In genomic region chr17:35046740-35047283, GRCh38 we compare ENCODE assay signal across 8 cellular contexts. TPM values are rescaled to one million over a fixed set of nuclear protein-coding genes. Genes with fewer than 3 reads are reported as not detected.
DNase-seq lines count a peak whose midpoint lies in the region; ATAC-seq and TF ChIP-seq lines count a peak whose summit lies in the region.

No MANE protein-coding gene starts in this region.

- H3K4me3 ChIP-seq in mammary epithelial cell (replicated peaks in 1 of 3; ENCODE audit: insufficient read depth in 1 of 3, low read depth in 2 of 3, low read length in 3 of 3): no peak overlapping the region

- WGBS in mammary epithelial cell (ENCODE audit: low coverage, missing lambda C conversion rate): 71% methylated on average over 5 of the region's 5 CpGs

- H3K4me2 ChIP-seq in mammary epithelial cell (ENCODE audit: insufficient read depth, low read depth, low read length): no peak overlapping the region

- DNase-seq in GM10266 (ENCODE audit: extremely low spot score) (peak; percentile 78), epidermal melanocyte (ENCODE audit: insufficient read length, low spot score) (no peak), cortex of kidney (lab: John Stamatoyannopoulos, UW) (no peak), mammary epithelial cell (no peak)
- DNase-seq in activated CD4-positive, CD25-positive, alpha-beta regulatory T cell treated with anti-CD3 and anti-CD28 coated beads, Interleukin-2, amount 50 U/mL, for 16 hours (ENCODE audit: low read depth, low spot score): peak; percentile 33
- DNase-seq in effector CD4-positive, alpha-beta T cell: peak; percentile 56
- DNase-seq in stimulated activated CD4-positive, alpha-beta T cell treated with anti-CD3 and anti-CD28 coated beads, Interleukin-15, amount 100 ng/mL, for 24 hours: peak; percentile 66

- H3K9ac ChIP-seq in mammary epithelial cell (ENCODE audit: insufficient read depth, low read length): no peak overlapping the region

- H4K20me1 ChIP-seq in mammary epithelial cell (ENCODE audit: insufficient read depth, low read length): no peaks in the 10 kb centered on the region

- no peak overlapping the region for H3K27ac ChIP-seq in mammary epithelial cell (ENCODE audit: insufficient read depth, low read depth, low read length)

- TF ChIP-seq CTCF in GM10266 (IDR thresholded peaks at IDR 0.05; ENCODE audit: control insufficient read depth, insufficient read depth, low read depth, missing control alignments) (no peak), mammary epithelial cell (conservative IDR thresholded peaks at IDR 0.05 in 1 of 2, IDR thresholded peaks at IDR 0.05 in 1 of 2; ENCODE audit: extremely low read depth in 1 of 2, insufficient read depth in 1 of 2, low read depth in 1 of 2, low read length in 2 of 2) (no peak)

- intact Hi-C loops in mammary epithelial cell (cut with micrococcal nuclease): no loop called here

- no peaks in the 10 kb centered on the region for H3K27me3 ChIP-seq in mammary epithelial cell (ENCODE audit: insufficient read depth, low read length)

- in situ Hi-C loops in mammary epithelial cell (cut with MboI; ENCODE audit: low sequenced_read_pairs in 2 of 2): no loop called here

- peaks cover 40% of the 10 kb centered on the region for H3K79me2 ChIP-seq in mammary epithelial cell (ENCODE audit: insufficient read depth, low read length)

- no peak overlapping the region for H2AFZ ChIP-seq in mammary epithelial cell (ENCODE audit: low read depth, low read length)

- BruUV-seq in mammary epithelial cell (replicated peaks; lab: Mats Ljungman, UMichigan): no TSS peak

- dilution Hi-C loops in mammary epithelial cell (cut with HindIII; ENCODE audit: low sequenced_read_pairs): no loop called here

- no peaks in the 10 kb centered on the region for H3K4me1 ChIP-seq in mammary epithelial cell (ENCODE audit: insufficient read depth, low read length)

- CTCF ChIA-PET in mammary epithelial cell (lab: Charles Lee; ENCODE audit: low non-redundant PET): no interaction called here

- no peaks in the 10 kb centered on the region for H3K36me3 ChIP-seq in mammary epithelial cell (ENCODE audit: insufficient read depth, low read length)

- ATAC-seq in HG03196 (IDR thresholded peaks at IDR 0.05; ENCODE audit: unreplicated experiment): peak; percentile 37

- no peaks in the 10 kb centered on the region for H3K9me3 ChIP-seq in mammary epithelial cell (replicated peaks; ENCODE audit: insufficient read depth, low read length)

RNA-seq across cellular contexts. Expression of gene RFFL, which starts 16.7 kb away (rescaled TPM):
- total RNA-seq in mammary epithelial cell: 10 to 100 TPM; 15.7 to 30.2 TPM
- 15.3 TPM for polyA plus RNA-seq in mammary epithelial cell
- 42.9 TPM for polyA minus RNA-seq in mammary epithelial cell

Comparison
In these comparisons a context has a peak if more than half of its experiments do, and no peak if none do; other contexts are left out.
1. DNase-seq: peak in GM10266 (single experiment), activated CD4-positive, CD25-positive, alpha-beta regulatory T cell treated with anti-CD3 and anti-CD28 coated beads, Interleukin-2, amount 50 U/mL, for 16 hours (single experiment), effector CD4-positive, alpha-beta T cell (single experiment) and stimulated activated CD4-positive, alpha-beta T cell treated with anti-CD3 and anti-CD28 coated beads, Interleukin-15, amount 100 ng/mL, for 24 hours (single experiment); none in epidermal melanocyte (single experiment), cortex of kidney (single experiment) and mammary epithelial cell (single experiment).